25 cellular contexts compared by ENCODE assay signal in genomic region chr7:91620827-91621226, GRCh38.
"Had no signal": no experiment of that assay in that cellular context is flagged by ENCODE, and none has a peak within 500 bp of the region (broad histone marks: within the 10 kb centered on the region; RNA-seq: fewer than 3 reads in every experiment).

No MANE protein-coding gene starts in this region.

- H3K4me2 ChIP-seq: PC-9 had no signal

- H3K27me3 ChIP-seq: adrenal gland had no signal

- H2AFZ ChIP-seq: PC-9 had no signal

- DNase-seq: activated CD4-positive, alpha-beta memory T cell treated with anti-CD3 and anti-CD28 coated beads, Interleukin-2, amount 10 ng/mL, durations not matched to agents 7 days and 5 days; activated CD4-positive, alpha-beta T cell treated with anti-CD3 and anti-CD28 coated beads for 36 hours; activated CD4-positive, alpha-beta T cell treated with anti-CD3 and anti-CD28 coated beads, Interleukin-2, amount 50 U/mL, for 1 hour; activated CD8-positive, alpha-beta memory T cell treated with anti-CD3 and anti-CD28 coated beads, Interleukin-2, amount 50 U/mL, for 4 hours; activated gamma-delta T cell treated with Interleukin-2 at 50 U/mL for 16 hours; activated naive CD4-positive, alpha-beta T cell treated with anti-CD3 and anti-CD28 coated beads, Interleukin-2, amount 10 ng/mL, durations not matched to agents 7 days and 5 days; activated naive CD8-positive, alpha-beta T cell treated with anti-CD3 and anti-CD28 coated beads, Interleukin-2, amount 10 ng/mL, durations not matched to agents 7 days and 5 days; activated T-cell treated with anti-CD3 and anti-CD28 coated beads, Interleukin-2, amount 50 U/mL, for 72 hours; adrenal gland; anterior cingulate cortex; cerebellar nuclear complex; KG1; NCI-H1105 treated with DMSO at 0.1 percent for 48 hours; NCI-H1436 treated with DMSO at 0.1 percent for 48 hours; NCI-H187; NCI-H2171; NCI-H2227 treated with DMSO at 0.1 percent for 48 hours; NCI-H446 treated with DMSO at 0.1 percent for 48 hours; NCI-H524 treated with DMSO at 0.1 percent for 48 hours; NCI-H774; PC-9; SHP77 treated with DMSO at 0.1 percent for 48 hours had no signal

- H3K36me3 Mint-ChIP-seq: activated naive CD4-positive, alpha-beta T cell treated with anti-CD3 and anti-CD28 coated beads, Interleukin-2, amount 10 ng/mL, durations not matched to agents 7 days and 5 days; activated naive CD8-positive, alpha-beta T cell treated with anti-CD3 and anti-CD28 coated beads, Interleukin-2, amount 10 ng/mL, durations not matched to agents 7 days and 5 days had no signal

- H3K4me1 ChIP-seq: adrenal gland had no signal

- H3K4me3 Mint-ChIP-seq: activated CD4-positive, alpha-beta memory T cell treated with anti-CD3 and anti-CD28 coated beads, Interleukin-2, amount 10 ng/mL, durations not matched to agents 7 days and 5 days; activated CD4-positive, alpha-beta T cell treated with anti-CD3 and anti-CD28 coated beads for 36 hours; activated naive CD4-positive, alpha-beta T cell treated with anti-CD3 and anti-CD28 coated beads, Interleukin-2, amount 10 ng/mL, durations not matched to agents 7 days and 5 days; activated naive CD8-positive, alpha-beta T cell treated with anti-CD3 and anti-CD28 coated beads, Interleukin-2, amount 10 ng/mL, durations not matched to agents 7 days and 5 days; activated T-cell treated with anti-CD3 and anti-CD28 coated beads, Interleukin-2, amount 50 U/mL, for 72 hours; T-helper 1 cell treated with Interleukin-12 subunit alpha and Interleukin-12 subunit beta and Interleukin-4 antibody, amounts not matched to agents 30 μg/mL and 1 μg/mL, for 36 hours had no signal

- H3K9me3 Mint-ChIP-seq: activated naive CD4-positive, alpha-beta T cell treated with anti-CD3 and anti-CD28 coated beads, Interleukin-2, amount 10 ng/mL, durations not matched to agents 7 days and 5 days; activated naive CD8-positive, alpha-beta T cell treated with anti-CD3 and anti-CD28 coated beads, Interleukin-2, amount 10 ng/mL, durations not matched to agents 7 days and 5 days; activated T-cell treated with anti-CD3 and anti-CD28 coated beads, Interleukin-2, amount 50 U/mL, for 72 hours; activated T-helper 2 cell treated with anti-CD3 and anti-CD28 coated beads, Interferon-gamma antibody, Interleukin-2, Interleukin-4, amounts not matched to agents 10 μg/mL and 5 μg/mL and 100 μg/mL, durations not matched to agents 14 hours and 24 hours and 36 hours; T-helper 1 cell treated with Interleukin-12 subunit alpha and Interleukin-12 subunit beta and Interleukin-4 antibody, amounts not matched to agents 30 μg/mL and 1 μg/mL, for 36 hours had no signal

- ATAC-seq: activated CD4-positive, alpha-beta T cell treated with anti-CD3 and anti-CD28 coated beads for 36 hours; activated T-cell treated with anti-CD3 and anti-CD28 coated beads, Interleukin-2, amount 50 U/mL, for 72 hours had no signal

- H3K27me3 Mint-ChIP-seq: activated CD4-positive, alpha-beta memory T cell treated with anti-CD3 and anti-CD28 coated beads, Interleukin-2, amount 10 ng/mL, durations not matched to agents 7 days and 5 days; activated naive CD4-positive, alpha-beta T cell treated with anti-CD3 and anti-CD28 coated beads, Interleukin-2, amount 10 ng/mL, durations not matched to agents 7 days and 5 days; activated naive CD8-positive, alpha-beta T cell treated with anti-CD3 and anti-CD28 coated beads, Interleukin-2, amount 10 ng/mL, durations not matched to agents 7 days and 5 days had no signal

- H3K36me3 ChIP-seq: adrenal gland had no signal

- H3K9me3 ChIP-seq: adrenal gland had no signal

- H3K27ac ChIP-seq: adrenal gland, PC-9, VCaP had no signal

- H3K27ac Mint-ChIP-seq: activated CD4-positive, alpha-beta memory T cell treated with anti-CD3 and anti-CD28 coated beads, Interleukin-2, amount 10 ng/mL, durations not matched to agents 7 days and 5 days; activated CD4-positive, alpha-beta T cell treated with anti-CD3 and anti-CD28 coated beads for 36 hours; activated naive CD4-positive, alpha-beta T cell treated with anti-CD3 and anti-CD28 coated beads, Interleukin-2, amount 10 ng/mL, durations not matched to agents 7 days and 5 days; activated naive CD8-positive, alpha-beta T cell treated with anti-CD3 and anti-CD28 coated beads, Interleukin-2, amount 10 ng/mL, durations not matched to agents 7 days and 5 days; activated T-cell treated with anti-CD3 and anti-CD28 coated beads, Interleukin-2, amount 50 U/mL, for 72 hours; activated T-helper 2 cell treated with anti-CD3 and anti-CD28 coated beads, Interferon-gamma antibody, Interleukin-2, Interleukin-4, amounts not matched to agents 10 μg/mL and 5 μg/mL and 100 μg/mL, durations not matched to agents 14 hours and 24 hours and 36 hours; T-helper 1 cell treated with Interleukin-12 subunit alpha and Interleukin-12 subunit beta and Interleukin-4 antibody, amounts not matched to agents 30 μg/mL and 1 μg/mL, for 36 hours had no signal

- H3K4me1 Mint-ChIP-seq: activated CD4-positive, alpha-beta memory T cell treated with anti-CD3 and anti-CD28 coated beads, Interleukin-2, amount 10 ng/mL, durations not matched to agents 7 days and 5 days; activated CD4-positive, alpha-beta T cell treated with anti-CD3 and anti-CD28 coated beads for 36 hours; activated naive CD4-positive, alpha-beta T cell treated with anti-CD3 and anti-CD28 coated beads, Interleukin-2, amount 10 ng/mL, durations not matched to agents 7 days and 5 days; activated naive CD8-positive, alpha-beta T cell treated with anti-CD3 and anti-CD28 coated beads, Interleukin-2, amount 10 ng/mL, durations not matched to agents 7 days and 5 days had no signal

- H3K4me3 ChIP-seq: adrenal gland, PC-9 had no signal
